ENCODE assay signal across 8 cellular contexts in the genomic region with DNA sequence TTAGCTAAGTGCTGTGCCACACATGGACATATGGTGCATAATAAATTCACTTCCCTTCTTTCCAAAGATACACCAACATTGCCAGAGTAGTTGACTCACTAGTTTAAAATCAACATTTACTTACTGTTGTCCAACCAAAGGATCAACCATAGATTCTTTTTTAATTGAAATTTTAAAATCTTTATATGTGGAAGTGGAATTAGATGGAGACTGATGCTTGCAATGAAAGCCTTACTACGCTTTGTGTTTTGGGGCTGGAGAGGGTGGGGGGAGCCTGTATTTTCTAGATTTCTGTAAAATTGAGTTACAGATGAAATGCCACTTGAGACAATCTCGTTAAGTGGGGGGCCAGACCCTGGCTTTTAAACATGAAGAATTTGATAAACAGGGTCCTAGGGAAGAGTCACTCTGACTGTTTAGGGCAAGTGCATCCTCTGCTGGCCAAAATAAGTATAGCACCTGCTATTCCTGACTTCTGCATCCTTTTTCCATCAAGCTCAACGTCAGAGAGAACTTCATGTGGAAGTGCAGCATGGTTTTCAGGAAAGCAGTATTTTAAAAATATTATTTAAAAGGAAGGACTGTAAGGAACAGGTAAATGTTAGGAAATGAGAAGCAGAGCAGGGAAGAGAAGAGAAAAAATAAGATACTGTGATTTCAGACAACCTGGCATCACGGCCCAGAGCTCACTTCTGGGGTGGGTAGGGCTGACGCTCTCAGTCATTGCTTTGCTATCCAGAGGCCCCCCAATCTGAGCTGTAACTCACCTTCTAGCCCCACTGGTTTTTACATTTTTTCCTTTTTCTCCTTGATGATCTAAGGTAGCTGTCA.
DNase-seq lines count a peak whose midpoint lies in the region; ATAC-seq and TF ChIP-seq lines count a peak whose summit lies in the region.

No MANE protein-coding gene starts in this region.

- H3K4me1 ChIP-seq in CD8-positive, alpha-beta T cell (ENCODE audit: insufficient read depth, low read length): no peaks in the 10 kb centered on the region
- no peaks in the 10 kb centered on the region for H3K4me1 ChIP-seq in HEK293 (ENCODE audit: control insufficient read depth, insufficient read depth, low read length)

- CTCF ChIA-PET in CD8-positive, alpha-beta T cell (lab: Charles Lee): interaction anchor here (0.6 to 6.5 kb wide), 33 partner anchors 7 to 706 kb away, joined by 3 to 72 read pairs (median 5); partner anchors contain the start of gene CCDC80
- CTCF ChIA-PET in HEK293 (lab: Yijun Ruan, JAX): interaction anchor here (0.6 to 3.8 kb wide), 30 partner anchors 9 to 702 kb away, joined by 3 to 38 read pairs (median 4); no protein-coding TSS in a partner anchor

- H3K36me3 Mint-ChIP-seq in CD8-positive, alpha-beta T cell: no peaks in the 10 kb centered on the region

- H3K27me3 ChIP-seq in CD8-positive, alpha-beta T cell (ENCODE audit: insufficient read depth, low read length): no peaks in the 10 kb centered on the region

- H3K4me1 Mint-ChIP-seq in CD8-positive, alpha-beta T cell (ENCODE audit: low read depth): no peaks in the 10 kb centered on the region

- no peaks in the 10 kb centered on the region for H3K9me3 ChIP-seq in CD8-positive, alpha-beta T cell (ENCODE audit: low read length)
- no peaks in the 10 kb centered on the region for H3K9me3 ChIP-seq in HEK293 (ENCODE audit: control insufficient read depth, insufficient read depth, low read depth, low read length)

- peak; percentile 59 for ATAC-seq in CD8-positive, alpha-beta T cell
- ATAC-seq in GM18517 (IDR thresholded peaks at IDR 0.05; ENCODE audit: unreplicated experiment): no peak
- ATAC-seq in HG03025 (IDR thresholded peaks at IDR 0.05; ENCODE audit: low FRiP score, unreplicated experiment): no peak

- POLR2A ChIA-PET in CD8-positive, alpha-beta T cell (lab: Charles Lee): interaction anchor here (0.6 kb wide), 2 partner anchors 226 to 229 kb away, joined by 3 read pairs; no protein-coding TSS in a partner anchor
- POLR2A ChIA-PET in HEK293 (lab: Yijun Ruan, JAX): interaction anchor here (0.6 kb wide), 2 partner anchors 83 to 236 kb away, joined by 3 to 4 read pairs; no protein-coding TSS in a partner anchor

- peak in 5 of 7 experiments; percentile 14 to 58 (median 50) for DNase-seq in CD8-positive, alpha-beta T cell
- DNase-seq in NCI-H774 (lab: John Stamatoyannopoulos, UW): peak; percentile 2
- peak; percentile 65 for DNase-seq in activated CD8-positive, alpha-beta memory T cell treated with anti-CD3 and anti-CD28 coated beads, Interleukin-2, amount 50 U/mL, for 48 hours
- peak; percentile 56 for DNase-seq in fibroblast of the conjunctiva (ENCODE audit: low read depth)
- DNase-seq in nucleus accumbens (lab: John Stamatoyannopoulos, UW): peak in 31 of 56 donors; percentile 8 to 79 (median 38)

- TF ChIP-seq CTCF in CD8-positive, alpha-beta T cell (IDR thresholded peaks at IDR 0.05): peak; percentile 99
- TF ChIP-seq CTCF in HEK293 (tag by site-specific recombination; IDR thresholded peaks at IDR 0.05): peak; percentile 71

- no peak overlapping the region for H3K4me3 ChIP-seq in CD8-positive, alpha-beta T cell (ENCODE audit: low read depth, low read length)
- H3K4me3 ChIP-seq in HEK293 (ENCODE audit: low read depth, low read length): no peak overlapping the region

- H3K4me3 Mint-ChIP-seq in CD8-positive, alpha-beta T cell: no peak overlapping the region

- H3K27ac Mint-ChIP-seq in CD8-positive, alpha-beta T cell: no peak overlapping the region

- H3K9me3 Mint-ChIP-seq in CD8-positive, alpha-beta T cell: no peaks in the 10 kb centered on the region

- no peak overlapping the region for H3K27ac ChIP-seq in CD8-positive, alpha-beta T cell (ENCODE audit: low read depth, low read length)
- no peak overlapping the region for H3K27ac ChIP-seq in HEK293 (ENCODE audit: extremely low read depth, low read depth, low read length)

- intact Hi-C loops in CD8-positive, alpha-beta T cell (cut with DNase I, micrococcal nuclease): loop anchor here (1.0 to 5.0 kb wide), 7 partner anchors 237 to 706 kb away; no protein-coding TSS in a partner anchor

- H3K27me3 Mint-ChIP-seq in CD8-positive, alpha-beta T cell (ENCODE audit: low read depth): no peaks in the 10 kb centered on the region

- no peaks in the 10 kb centered on the region for H3K36me3 ChIP-seq in CD8-positive, alpha-beta T cell (ENCODE audit: insufficient read depth, low read length)
- H3K36me3 ChIP-seq in HEK293 (ENCODE audit: control insufficient read depth in 2 of 2, insufficient read depth in 1 of 2, low read length in 2 of 2): peaks cover 0 to 12% of the 10 kb centered on the region in 2 experiments; a peak in 1 of 3 replicates

TF ChIP-seq in HEK293, 187 proteins besides CTCF, POLR2A, EP300 and RAD21:
- TF ChIP-seq ZFP41 (tag by site-specific recombination; IDR thresholded peaks at IDR 0.05; ENCODE audit: borderline replicate concordance) (no peak), SCRT1 (tag by site-specific recombination; IDR thresholded peaks at IDR 0.05; ENCODE audit: borderline replicate concordance) (no peak), ZSCAN16 (tag by site-specific recombination; IDR thresholded peaks at IDR 0.05) (no peak), ZNF416 (tag by site-specific recombination; IDR thresholded peaks at IDR 0.05) (no peak), ZNF654 (tag by site-specific recombination; IDR thresholded peaks at IDR 0.05; ENCODE audit: low read depth) (peak; percentile 78)

Comparison
In these comparisons a context has a peak if more than half of its experiments do, and no peak if none do; other contexts are left out.
1. DNase-seq: peak in every context shown above with its lines; median percentile 65 in activated CD8-positive, alpha-beta memory T cell treated with anti-CD3 and anti-CD28 coated beads, Interleukin-2, amount 50 U/mL, for 48 hours; 56 in fibroblast of the conjunctiva; 50 in CD8-positive, alpha-beta T cell; 38 in nucleus accumbens; 2 in NCI-H774.